ENCODE assay signal across 10 cellular contexts in genomic region chr19:40907968-40908735, GRCh38. TPM values are rescaled to one million over a fixed set of nuclear protein-coding genes. Genes with fewer than 3 reads are reported as not detected.
DNase-seq lines count a peak whose midpoint lies in the region; TF ChIP-seq lines count a peak whose summit lies in the region.
"Had no signal": no experiment of that assay in that cellular context is flagged by ENCODE, and none has a peak within 500 bp of the region (broad histone marks: within the 10 kb centered on the region; RNA-seq: fewer than 3 reads in every experiment).

No MANE protein-coding gene starts in this region.

- H3K23ac ChIP-seq in trophoblast cell (ENCODE audit: low read length) = no peak overlapping the region

- H3K4me3 ChIP-seq in adrenal gland (peak overlapping the region in 1 of 4 donors; percentile 22), trophoblast cell (ENCODE audit: low read depth, low read length) (no peak overlapping the region), MG63 (no peak overlapping the region)
- H3K4me3 ChIP-seq: psoas muscle had no signal

- H3K36me3 ChIP-seq in adrenal gland (replicated peaks in 1 of 2) (no peaks in the 10 kb centered on the region), trophoblast cell (ENCODE audit: control insufficient read depth in 1 of 2, insufficient read depth in 2 of 2, low read length in 2 of 2) (no peaks in the 10 kb centered on the region), MG63 (no peaks in the 10 kb centered on the region)

- no peak overlapping the region for H4K12ac ChIP-seq in trophoblast cell (ENCODE audit: low read depth, low read length)

- TF ChIP-seq POLR2A in adrenal gland (IDR thresholded peaks at IDR 0.05) = no peak

- H3K9me3 ChIP-seq in adrenal gland (replicated peaks in 1 of 3) (no peaks in the 10 kb centered on the region), trophoblast cell (ENCODE audit: insufficient read depth, low read depth, low read length) (peaks cover 6% of the 10 kb centered on the region), MG63 (peaks cover 2% of the 10 kb centered on the region; the same call in 1 of the 2 replicates)
- H3K9me3 ChIP-seq: psoas muscle had no signal

- intact Hi-C loops in adrenal gland (cut with DNase I) = loop anchor here in 1 of 2 donors (5.0 kb wide), 1 partner anchor 246 kb away; no protein-coding TSS in a partner anchor

- H3K79me1 ChIP-seq in trophoblast cell (ENCODE audit: low read length) = no peaks in the 10 kb centered on the region

- 13 to 31% (median 26%) methylated on average over 14 to 21 of the region's 21 CpGs for WGBS in adrenal gland, 4 donors
- no CpG with 5 or more reads among the region's 21 CpGs for WGBS in trophoblast cell (ENCODE audit: extremely low coverage, insufficient coverage, insufficient read length)

- H3K4me1 ChIP-seq in adrenal gland (replicated peaks in 1 of 2) (peaks cover 0 to 6% of the 10 kb centered on the region in 2 donors), trophoblast cell (ENCODE audit: control insufficient read depth in 1 of 2, insufficient read depth in 2 of 2, low read length in 2 of 2) (no peaks in the 10 kb centered on the region)
- H3K4me1 ChIP-seq: psoas muscle had no signal

- no peak for TF ChIP-seq CTCF in adrenal gland (IDR thresholded peaks at IDR 0.05)

- H4K8ac ChIP-seq in trophoblast cell (ENCODE audit: low read depth, low read length) = no peak overlapping the region

- H4K91ac ChIP-seq in trophoblast cell (ENCODE audit: low read depth, low read length) = no peak overlapping the region

- H3K9ac ChIP-seq in trophoblast cell (ENCODE audit: low read length) = no peak overlapping the region

- H2AFZ ChIP-seq in trophoblast cell (ENCODE audit: insufficient read depth, low read length, poor library complexity) = no peak overlapping the region

- no peak overlapping the region for H2BK5ac ChIP-seq in trophoblast cell (ENCODE audit: low read depth, low read length, poor library complexity)

- H3K4ac ChIP-seq in trophoblast cell (ENCODE audit: low read depth, low read length) = no peak overlapping the region

- H2BK12ac ChIP-seq in trophoblast cell (ENCODE audit: low read length) = no peak overlapping the region

- H3K18ac ChIP-seq in trophoblast cell (ENCODE audit: low read length) = no peak overlapping the region

- no peak overlapping the region for H2BK120ac ChIP-seq in trophoblast cell (ENCODE audit: insufficient read depth, low read length, poor library complexity)

- H3K14ac ChIP-seq in trophoblast cell (ENCODE audit: low read length) = no peak overlapping the region

- H2AK5ac ChIP-seq in trophoblast cell (ENCODE audit: low read length) = no peak overlapping the region

- no peak overlapping the region for H3K27ac ChIP-seq in adrenal gland
- no peak overlapping the region for H3K27ac ChIP-seq in trophoblast cell (ENCODE audit: low read depth, low read length)
- H3K27ac ChIP-seq: epithelial cell of prostate, psoas muscle had no signal

- peak; percentile 17 for DNase-seq in Daoy (ENCODE audit: low read depth)
- DNase-seq in activated CD4-positive, CD25-positive, alpha-beta regulatory T cell (lab: John Stamatoyannopoulos, UW) = peak in 3 of 4 experiments; percentile 5 to 42 (median 21)
- peak in 4 of 7 donors; percentile 8 to 54 (median 34) for DNase-seq in adrenal gland
- DNase-seq in stimulated activated CD4-positive, alpha-beta T cell treated with anti-CD3 and anti-CD28 coated beads, Interleukin-15, amount 100 ng/mL, for 1 hour (ENCODE audit: low read depth in 1 of 2, low spot score in 1 of 2) = peak; percentile 4 to 55
- DNase-seq in DMS153 (lab: John Stamatoyannopoulos, UW) = no peak
- DNase-seq in NCI-H345 (lab: John Stamatoyannopoulos, UW) = no peak
- DNase-seq in trophoblast cell = no peak
- no peak for DNase-seq in MG63

- H3K27me3 ChIP-seq in adrenal gland = no peaks in the 10 kb centered on the region
- H3K27me3 ChIP-seq in trophoblast cell (ENCODE audit: insufficient read depth, low read length) = no peaks in the 10 kb centered on the region
- peaks cover 14% of the 10 kb centered on the region for H3K27me3 ChIP-seq in MG63

- H3K4me2 ChIP-seq in trophoblast cell (ENCODE audit: low read length) = no peak overlapping the region

- H3K79me2 ChIP-seq in trophoblast cell (ENCODE audit: control insufficient read depth, insufficient read depth, low read length, poor library complexity) = no peaks in the 10 kb centered on the region

RNA-seq across cellular contexts. Expression of gene CYP2A7, which starts 26.1 kb away (rescaled TPM):
- not detected in 2 replicates for total RNA-seq in Daoy (2014; rRNA removed; shearing (Covaris generic))
- not detected for total RNA-seq in adrenal gland
- not detected for polyA plus RNA-seq in adrenal gland
- not detected in 2 replicates for polyA plus RNA-seq in trophoblast cell (2013)
- not detected in 2 replicates for total RNA-seq in MG63 (2014; rRNA removed; shearing (Covaris generic); ENCODE audit: low replicate concordance)
- polyA plus RNA-seq: psoas muscle had no signal

RNA-seq across cellular contexts. Expression of gene CYP2A6, which starts 57.9 kb away (rescaled TPM):
- not detected in 2 replicates for total RNA-seq in Daoy (2014; rRNA removed; shearing (Covaris generic))
- 1 to 10 TPM in 3 of 8 donors, under 1 TPM in 4, not detected in 1; 0.18 to 2.1 (median 0.84) TPM for total RNA-seq in adrenal gland
- polyA plus RNA-seq in adrenal gland = 1 to 10 TPM in 1 of 3 donors, under 1 TPM in 2; 0.51 to 1.7 (median 0.57) TPM
- polyA plus RNA-seq in trophoblast cell (2013) = not detected in 2 replicates
- total RNA-seq in MG63 (2014; rRNA removed; shearing (Covaris generic); ENCODE audit: low replicate concordance) = not detected in 2 replicates
- polyA plus RNA-seq: psoas muscle had no signal

Comparison
In these comparisons a context has a peak if more than half of its experiments do, and no peak if none do; other contexts are left out.
1. DNase-seq: peak in Daoy (single experiment), activated CD4-positive, CD25-positive, alpha-beta regulatory T cell (3 of 4), adrenal gland (4 of 7) and stimulated activated CD4-positive, alpha-beta T cell treated with anti-CD3 and anti-CD28 coated beads, Interleukin-15, amount 100 ng/mL, for 1 hour (2 of 2); none in DMS153 (single experiment), NCI-H345 (single experiment), trophoblast cell (0 of 2) and MG63 (single experiment).